8 cellular contexts compared by ENCODE assay signal in the genomic region with DNA sequence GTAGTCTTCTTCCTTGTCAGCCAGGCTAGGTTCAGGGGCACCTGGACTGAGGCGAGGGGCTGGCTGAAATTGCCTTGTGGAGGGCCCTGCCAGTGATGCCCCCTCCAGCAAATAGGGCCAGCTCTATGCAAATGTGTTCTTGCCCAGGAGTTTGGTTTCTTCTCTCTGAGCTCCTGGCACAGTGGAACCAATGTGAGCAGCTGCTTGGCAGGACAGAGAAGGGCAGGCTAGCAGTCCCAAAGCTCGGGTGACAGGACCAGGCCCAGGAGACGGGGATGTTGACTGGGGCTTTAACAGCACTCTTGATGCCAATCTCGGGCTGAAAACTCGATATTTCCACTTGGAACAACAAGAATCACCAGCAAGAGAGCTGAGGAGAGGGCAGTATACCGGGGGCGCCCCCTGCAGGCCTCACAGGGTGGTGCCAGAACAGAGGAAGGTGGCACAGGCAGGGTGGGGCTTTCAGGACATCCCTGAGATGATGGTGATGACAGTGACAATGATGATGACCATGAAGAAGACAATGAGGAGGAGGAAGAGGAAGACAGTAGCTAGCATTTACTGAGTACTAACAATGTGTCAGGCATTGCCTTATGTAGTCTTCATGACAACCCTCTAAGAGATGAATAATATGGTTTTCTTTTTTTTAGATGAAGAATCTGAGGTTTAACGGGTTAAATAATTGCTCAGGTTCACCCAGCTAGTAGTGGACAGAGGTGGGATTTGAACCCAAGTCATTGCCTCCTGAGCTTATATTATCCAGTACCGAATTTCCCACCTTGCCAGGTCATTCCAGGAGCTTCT. TPM values are rescaled to one million over a fixed set of nuclear protein-coding genes. Genes with fewer than 3 reads are reported as not detected.
DNase-seq lines count a peak whose midpoint lies in the region; ATAC-seq and TF ChIP-seq lines count a peak whose summit lies in the region.

No MANE protein-coding gene starts in this region.

- DNase-seq in AG04449 (ENCODE audit: low read depth, low spot score) (no peak), GM13977 (ENCODE audit: low spot score) (peak; percentile 77), HK-2 (ENCODE audit: unreplicated experiment) (peak; percentile 58), T-helper 1 cell (peak in 3 of 5 donors; percentile 45 to 52 (median 47)), astrocyte of the hippocampus (ENCODE audit: low read depth, low spot score) (peak; percentile 45), left colon (peak in 1 of 2 donors; percentile 57)
- DNase-seq in stimulated activated CD8-positive, alpha-beta memory T cell treated with anti-CD3 and anti-CD28 coated beads, Interleukin-2, amount 100 ng/mL, for 48 hours (ENCODE audit: low read depth in 2 of 2) = peak; percentile 40 to 63

- in situ Hi-C loops in GM13977 (cut with MboI; ENCODE audit: low pct_unique_long_range_greater_than_20kb, low sequenced_read_pairs, unreplicated experiment) = no loop called here

- intact Hi-C loops in left colon (cut with DNase I, micrococcal nuclease) = no loop called here

- no peak overlapping the region for H3K4me3 ChIP-seq in AG04449 (ENCODE audit: low read depth, low read length)

- ATAC-seq in left colon (peak; percentile 77), HG02970 (IDR thresholded peaks at IDR 0.05; ENCODE audit: low FRiP score, unreplicated experiment) (no peak)

- CTCF ChIA-PET in AG04449 (lab: Yijun Ruan, JAX) = interaction anchor here (0.6 to 11.7 kb wide), 44 partner anchors 7 to 301 kb away, joined by 3 to 116 read pairs (median 4); partner anchors contain the start of genes IGSF8, KCNJ10, PIGM and TAGLN2

- peak; percentile 77 for TF ChIP-seq CTCF in AG04449 (IDR thresholded peaks at IDR 0.05; ENCODE audit: insufficient read depth, low read length, missing control alignments)
- peak; percentile 89 for TF ChIP-seq CTCF in GM13977 (IDR thresholded peaks at IDR 0.05; ENCODE audit: extremely low read depth, insufficient read depth, missing control alignments)

- POLR2A ChIA-PET in AG04449 (lab: Yijun Ruan, JAX) = no interaction called here

RNA-seq across cellular contexts. Expression of gene KCNJ9, which starts 2.7 kb away (rescaled TPM):
- not detected for total RNA-seq in left colon

RNA-seq across cellular contexts. Expression of gene KCNJ10, which starts 8.6 kb away (rescaled TPM):
- under 1 TPM in 1 of 2 donors, not detected in 1; 0.45 TPM for total RNA-seq in left colon

RNA-seq across cellular contexts. Expression of gene IGSF8, which starts 19.8 kb away (rescaled TPM):
- 10 to 100 TPM; 57.6 to 64.0 TPM for total RNA-seq in left colon

RNA-seq across cellular contexts. Expression of gene ATP1A2, which starts 37.0 kb away (rescaled TPM):
- 10 to 100 TPM in 1 of 2 donors, 1 to 10 TPM in 1; 1.8 to 12.1 TPM for total RNA-seq in left colon

RNA-seq across cellular contexts. Expression of gene PIGM, which starts 46.8 kb away (rescaled TPM):
- total RNA-seq in left colon = 1 to 10 TPM; 5.4 to 6.2 TPM
